Comparison of ENCODE assay signal across 15 cellular contexts in genomic region chr14:36521598-36522345, GRCh38. TPM values are rescaled to one million over a fixed set of nuclear protein-coding genes. Genes with fewer than 3 reads are reported as not detected.
DNase-seq lines count a peak whose midpoint lies in the region; ATAC-seq and TF ChIP-seq lines count a peak whose summit lies in the region.
"Had no signal": no experiment of that assay in that cellular context is flagged by ENCODE, and none has a peak within 500 bp of the region (broad histone marks: within the 10 kb centered on the region; RNA-seq: fewer than 3 reads in every experiment).

No MANE protein-coding gene starts in this region.

- no peak overlapping the region for H3K4me3 Mint-ChIP-seq in activated CD4-positive, alpha-beta T cell treated with anti-CD3 and anti-CD28 coated beads, Interleukin-2, amount 10 ng/mL, durations not matched to agents 24 days and 14 days
- H3K4me3 Mint-ChIP-seq in WTC11: peak overlapping the region; percentile 57
- peak overlapping the region; percentile 10 to 11 for H3K4me3 Mint-ChIP-seq in stimulated activated naive B cell treated with anti-CD40 and anti-IgM and Interleukin-4, amounts not matched to agents 10 μg/mL and 1 μg/mL and 100 μg/mL, for 72 hours
- no peak overlapping the region for H3K4me3 Mint-ChIP-seq in natural killer cell
- H3K4me3 Mint-ChIP-seq: CD8-positive, alpha-beta memory T cell had no signal

- intact Hi-C loops in activated CD4-positive, alpha-beta T cell treated with anti-CD3 and anti-CD28 coated beads, Interleukin-2, amount 10 ng/mL, durations not matched to agents 24 days and 14 days (cut with micrococcal nuclease): loop anchor here (2.0 to 5.0 kb wide), 3 partner anchors 61 to 1071 kb away; partner anchors contain the start of gene NKX2-8
- intact Hi-C loops in natural killer cell (cut with micrococcal nuclease): no loop called here

- POLR2A ChIA-PET in WTC11 (lab: Charles Lee): interaction anchor here (1.2 to 1.6 kb wide), 2 partner anchors 12 to 62 kb away, joined by 3 to 7 read pairs; no protein-coding TSS in a partner anchor

- H3K27ac Mint-ChIP-seq in activated CD4-positive, alpha-beta T cell treated with anti-CD3 and anti-CD28 coated beads, Interleukin-2, amount 10 ng/mL, durations not matched to agents 24 days and 14 days: peak overlapping the region; percentile 56
- H3K27ac Mint-ChIP-seq in WTC11 (no peak overlapping the region), natural killer cell (no peak overlapping the region)
- peak overlapping the region; percentile 88 for H3K27ac Mint-ChIP-seq in stimulated activated naive B cell treated with anti-CD40 and anti-IgM and Interleukin-4, amounts not matched to agents 10 μg/mL and 1 μg/mL and 100 μg/mL, for 72 hours
- H3K27ac Mint-ChIP-seq: CD8-positive, alpha-beta memory T cell had no signal

- DNase-seq in activated CD4-positive, alpha-beta T cell treated with anti-CD3 and anti-CD28 coated beads, Interleukin-2, amount 10 ng/mL, durations not matched to agents 24 days and 14 days: no peak
- DNase-seq in activated CD4-positive, alpha-beta T cell treated with anti-CD3 and anti-CD28 coated beads for 4 hours: no peak
- DNase-seq in WTC11 (ENCODE audit: low spot score) (peak; percentile 69), left kidney (ENCODE audit: low read depth, low spot score) (peak; percentile 22), natural killer cell (no peak), left lobe of liver (ENCODE audit: low spot score) (no peak), kidney glomerular epithelial cell (lab: John Stamatoyannopoulos, UW) (no peak)
- no peak for DNase-seq in stimulated activated naive B cell treated with anti-CD40 and anti-IgM and Interleukin-4, amounts not matched to agents 10 μg/mL and 1 μg/mL and 100 μg/mL, for 72 hours
- DNase-seq: activated CD4-positive, CD25-positive, alpha-beta regulatory T cell treated with anti-CD3 and anti-CD28 coated beads, Interleukin-2, amount 50 U/mL, for 72 hours; CD8-positive, alpha-beta memory T cell; foreskin melanocyte; NCI-H1694 treated with DMSO at 0.1 percent for 48 hours; stimulated activated CD4-positive, alpha-beta T cell treated with anti-CD3 and anti-CD28 coated beads, Interleukin-15, amount 100 ng/mL, for 24 hours; T-helper 2 cell had no signal

- TF ChIP-seq CTCF in WTC11 (IDR thresholded peaks at IDR 0.05) (no peak), natural killer cell (IDR thresholded peaks at IDR 0.05) (no peak)

- H3K36me3 Mint-ChIP-seq in activated CD4-positive, alpha-beta T cell treated with anti-CD3 and anti-CD28 coated beads, Interleukin-2, amount 10 ng/mL, durations not matched to agents 24 days and 14 days (ENCODE audit: low read depth): peaks cover 2% of the 10 kb centered on the region
- H3K36me3 Mint-ChIP-seq in WTC11 (no peaks in the 10 kb centered on the region), natural killer cell (peaks cover 8% of the 10 kb centered on the region)
- H3K36me3 Mint-ChIP-seq in stimulated activated naive B cell treated with anti-CD40 and anti-IgM and Interleukin-4, amounts not matched to agents 10 μg/mL and 1 μg/mL and 100 μg/mL, for 72 hours: peaks cover 0 to 5% of the 10 kb centered on the region in 2 donors
- H3K36me3 Mint-ChIP-seq: CD8-positive, alpha-beta memory T cell had no signal

- peaks cover 4% of the 10 kb centered on the region for H3K9me3 Mint-ChIP-seq in activated CD4-positive, alpha-beta T cell treated with anti-CD3 and anti-CD28 coated beads, Interleukin-2, amount 10 ng/mL, durations not matched to agents 24 days and 14 days
- no peaks in the 10 kb centered on the region for H3K9me3 Mint-ChIP-seq in WTC11
- H3K9me3 Mint-ChIP-seq in stimulated activated naive B cell treated with anti-CD40 and anti-IgM and Interleukin-4, amounts not matched to agents 10 μg/mL and 1 μg/mL and 100 μg/mL, for 72 hours: peaks cover 0 to 4% of the 10 kb centered on the region in 2 donors
- no peaks in the 10 kb centered on the region for H3K9me3 Mint-ChIP-seq in natural killer cell

- no peak for ATAC-seq in WTC11
- no peak for ATAC-seq in stimulated activated naive B cell treated with anti-CD40 and anti-IgM and Interleukin-4, amounts not matched to agents 10 μg/mL and 1 μg/mL and 100 μg/mL, for 72 hours (replicated peaks)
- ATAC-seq in natural killer cell: no peak
- no peak for ATAC-seq in left lobe of liver

- CTCF ChIA-PET in WTC11 (lab: Charles Lee): interaction anchor here (0.8 to 9.3 kb wide), 20 partner anchors 7 to 1073 kb away, joined by 3 to 159 read pairs (median 5); partner anchors contain the start of genes FOXA1, MBIP, NKX2-8 and TTC6

- H3K4me1 Mint-ChIP-seq in activated CD4-positive, alpha-beta T cell treated with anti-CD3 and anti-CD28 coated beads, Interleukin-2, amount 10 ng/mL, durations not matched to agents 24 days and 14 days: peaks cover 2% of the 10 kb centered on the region
- H3K4me1 Mint-ChIP-seq in WTC11 (peaks cover 29% of the 10 kb centered on the region), natural killer cell (no peaks in the 10 kb centered on the region)
- H3K4me1 Mint-ChIP-seq in stimulated activated naive B cell treated with anti-CD40 and anti-IgM and Interleukin-4, amounts not matched to agents 10 μg/mL and 1 μg/mL and 100 μg/mL, for 72 hours: peaks cover 11 to 25% of the 10 kb centered on the region in 2 donors

- peaks cover 70% of the 10 kb centered on the region for H3K27me3 Mint-ChIP-seq in activated CD4-positive, alpha-beta T cell treated with anti-CD3 and anti-CD28 coated beads, Interleukin-2, amount 10 ng/mL, durations not matched to agents 24 days and 14 days
- H3K27me3 Mint-ChIP-seq in WTC11 (ENCODE audit: low read depth) (peaks cover 98% of the 10 kb centered on the region), natural killer cell (ENCODE audit: low read depth in 2 of 2) (peaks cover 49 to 51% of the 10 kb centered on the region in 2 donors)
- peaks cover 63 to 87% of the 10 kb centered on the region in 2 donors for H3K27me3 Mint-ChIP-seq in stimulated activated naive B cell treated with anti-CD40 and anti-IgM and Interleukin-4, amounts not matched to agents 10 μg/mL and 1 μg/mL and 100 μg/mL, for 72 hours

TF ChIP-seq in WTC11, 78 proteins besides CTCF, POLR2A, EP300 and RAD21 (continues in another document):
- no peak for TF ChIP-seq JAZF1 (CRISPR knock-in tag; IDR thresholded peaks at IDR 0.05)
- no peak for TF ChIP-seq STAT6 (CRISPR knock-in tag; conservative IDR thresholded peaks at IDR 0.05; ENCODE audit: low read depth)
- TF ChIP-seq ERG (CRISPR knock-in tag; IDR thresholded peaks at IDR 0.05): no peak
- no peak for TF ChIP-seq NFYB (CRISPR knock-in tag; conservative IDR thresholded peaks at IDR 0.05; ENCODE audit: low read depth)
- no peak for TF ChIP-seq MAX (CRISPR knock-in tag; IDR thresholded peaks at IDR 0.05)
- no peak for TF ChIP-seq NR1H2 (CRISPR knock-in tag; IDR thresholded peaks at IDR 0.05)
- TF ChIP-seq IRF1 (CRISPR knock-in tag; IDR thresholded peaks at IDR 0.05): no peak

RNA-seq across cellular contexts. Expression of gene NKX2-1, which starts 1.7 kb away (rescaled TPM):
- not detected in 2 replicates for total RNA-seq in activated CD4-positive, alpha-beta T cell treated with anti-CD3 and anti-CD28 coated beads, Interleukin-2, amount 10 ng/mL, durations not matched to agents 24 days and 14 days
- total RNA-seq in WTC11 (2021) (0.16 to 0.18 TPM in 2 of 3 replicates, not detected in the other), natural killer cell (not detected), left lobe of liver (0.10 TPM)
- total RNA-seq: CD8-positive, alpha-beta memory T cell; posterior vena cava had no signal

Comparison
In these comparisons a context has a peak if more than half of its experiments do, and no peak if none do; other contexts are left out.
1. DNase-seq: peak in WTC11 (single experiment) and left kidney (single experiment); none in activated CD4-positive, alpha-beta T cell treated with anti-CD3 and anti-CD28 coated beads, Interleukin-2, amount 10 ng/mL, durations not matched to agents 24 days and 14 days (single experiment), activated CD4-positive, alpha-beta T cell treated with anti-CD3 and anti-CD28 coated beads for 4 hours (0 of 2), stimulated activated naive B cell treated with anti-CD40 and anti-IgM and Interleukin-4, amounts not matched to agents 10 μg/mL and 1 μg/mL and 100 μg/mL, for 72 hours (single experiment), natural killer cell (single experiment), left lobe of liver (single experiment) and kidney glomerular epithelial cell (single experiment).
2. H3K27ac Mint-ChIP-seq: peak in activated CD4-positive, alpha-beta T cell treated with anti-CD3 and anti-CD28 coated beads, Interleukin-2, amount 10 ng/mL, durations not matched to agents 24 days and 14 days (single experiment) and stimulated activated naive B cell treated with anti-CD40 and anti-IgM and Interleukin-4, amounts not matched to agents 10 μg/mL and 1 μg/mL and 100 μg/mL, for 72 hours (single experiment); none in WTC11 (single experiment) and natural killer cell (0 of 2).
3. H3K4me3 Mint-ChIP-seq: peak in WTC11 (single experiment) and stimulated activated naive B cell treated with anti-CD40 and anti-IgM and Interleukin-4, amounts not matched to agents 10 μg/mL and 1 μg/mL and 100 μg/mL, for 72 hours (2 of 2); none in activated CD4-positive, alpha-beta T cell treated with anti-CD3 and anti-CD28 coated beads, Interleukin-2, amount 10 ng/mL, durations not matched to agents 24 days and 14 days (single experiment) and natural killer cell (single experiment).